In genomic region chr20:3174442-3175263, GRCh38 we compare ENCODE assay signal across 8 cellular contexts. TPM values are rescaled to one million over a fixed set of nuclear protein-coding genes. Genes with fewer than 3 reads are reported as not detected.
DNase-seq lines count a peak whose midpoint lies in the region; ATAC-seq, FAIRE-seq and TF ChIP-seq lines count a peak whose summit lies in the region.

No MANE protein-coding gene starts in this region.

- H3K27ac ChIP-seq in Panc1 (ENCODE audit: low read length) (peak overlapping the region; percentile 81), pancreas (peak overlapping the region; percentile 77 to 88 (median 85))

- H3K36me3 ChIP-seq in Panc1 (ENCODE audit: control insufficient read depth, insufficient read depth, low read length) (no peaks in the 10 kb centered on the region), pancreas (no peaks in the 10 kb centered on the region)

- no peaks in the 10 kb centered on the region for H3K9me3 ChIP-seq in Panc1 (ENCODE audit: control insufficient read depth, insufficient read depth, low read depth, low read length)
- no peaks in the 10 kb centered on the region for H3K9me3 ChIP-seq in pancreas

- peak; percentile 78 for ATAC-seq in Panc1
- no peak for ATAC-seq in pancreas
- no peak for ATAC-seq in HG03571 (IDR thresholded peaks at IDR 0.05; ENCODE audit: unreplicated experiment)
- no peak for ATAC-seq in HG03097 (IDR thresholded peaks at IDR 0.05; ENCODE audit: low FRiP score, unreplicated experiment)

- FAIRE-seq in GM19239 (lab: Jason Lieb, UNC) (peak; percentile 60), pancreas (lab: Jason Lieb, UNC) (no peak)

- in situ Hi-C loops in Panc1 (cut with HindIII; ENCODE audit: low pct_unique_long_range_greater_than_20kb, low sequenced_read_pairs) = no loop called here

- no peak for TF ChIP-seq CTCF in Panc1 (IDR thresholded peaks at IDR 0.05)
- TF ChIP-seq CTCF in pancreas (IDR thresholded peaks at IDR 0.05) = no peak

- POLR2A ChIA-PET in Panc1 (lab: Charles Lee) = no interaction called here

- 2 to 3% methylated on average over 13 of the region's 13 CpGs for WGBS in pancreas, 2 donors

- CTCF ChIA-PET in Panc1 (lab: Charles Lee) = no interaction called here

- H3K27me3 ChIP-seq in Panc1 (ENCODE audit: control insufficient read depth, insufficient read depth, low read length) (no peaks in the 10 kb centered on the region), pancreas (no peaks in the 10 kb centered on the region)

- intact Hi-C loops in Panc1 (cut with micrococcal nuclease; ENCODE audit: unreplicated experiment) = no loop called here
- intact Hi-C loops in pancreas (cut with DNase I) = loop anchor here in 1 of 3 donors (10.0 kb wide), 1 partner anchor 60 kb away; no protein-coding TSS in a partner anchor

- H3K4me3 ChIP-seq in Panc1 (ENCODE audit: low read depth in 2 of 2, low read length in 2 of 2) (peak overlapping the region; percentile 81 to 92), pancreas (peak overlapping the region; percentile 70 to 83 (median 74))

- H3K4me1 ChIP-seq in Panc1 (ENCODE audit: control insufficient read depth, insufficient read depth, low read length) (peaks cover 14% of the 10 kb centered on the region), pancreas (peaks cover 5 to 20% (median 18%) of the 10 kb centered on the region in 3 donors)

- DNase-seq in GM19239 (ENCODE audit: insufficient read length, low spot score) (no peak), Panc1 (ENCODE audit: low read depth, low spot score) (no peak), epidermal melanocyte (ENCODE audit: insufficient read length, low spot score) (peak; percentile 15), pancreas (peak in 1 of 6 donors; percentile 57), NCI-H187 treated with DMSO at 0.1 percent for 48 hours (lab: John Stamatoyannopoulos, UW) (no peak)
- DNase-seq in stimulated activated CD4-positive, alpha-beta T cell treated with anti-CD3 and anti-CD28 coated beads, Interleukin-4, amount 100 ng/mL, for 4 hours = no peak

- BruUV-seq in Panc1 (replicated peaks; lab: Mats Ljungman, UMichigan) = no TSS peak

RNA-seq across cellular contexts. Expression of gene LZTS3, which starts 1.3 kb away (rescaled TPM):
- total RNA-seq in Panc1 (2021; ENCODE audit: unreplicated experiment) = 5.2 TPM
- 7.8 TPM for polyA plus RNA-seq in Panc1 (2012; ENCODE audit: insufficient read length)
- total RNA-seq in pancreas = 10 to 100 TPM; 17.5 to 18.9 (median 18.3) TPM
- polyA plus RNA-seq in pancreas = 10 to 100 TPM; 20.3 to 30.5 TPM

RNA-seq across cellular contexts. Expression of gene FASTKD5, which starts 15.0 kb away (rescaled TPM):
- total RNA-seq in Panc1 (2021; ENCODE audit: unreplicated experiment) = 16.3 TPM
- polyA plus RNA-seq in Panc1 (2012; ENCODE audit: insufficient read length) = 8.2 TPM
- 1 to 10 TPM; 2.7 to 7.6 (median 4.0) TPM for total RNA-seq in pancreas
- 1 to 10 TPM; 2.9 to 6.6 TPM for polyA plus RNA-seq in pancreas

RNA-seq across cellular contexts. Expression of gene UBOX5, which starts 15.0 kb away (rescaled TPM):
- total RNA-seq in Panc1 (2021; ENCODE audit: unreplicated experiment) (6.6 TPM), pancreas (1 to 10 TPM; 2.3 to 4.2 (median 3.5) TPM)
- polyA plus RNA-seq in Panc1 (2012; ENCODE audit: insufficient read length) = 6.0 TPM
- 1 to 10 TPM; 3.7 to 4.0 TPM for polyA plus RNA-seq in pancreas

RNA-seq across cellular contexts. Expression of gene DDRGK1, which starts 29.8 kb away (rescaled TPM):
- total RNA-seq in Panc1 (2021; ENCODE audit: unreplicated experiment) = 65.5 TPM
- polyA plus RNA-seq in Panc1 (2012; ENCODE audit: insufficient read length) = 101 TPM
- total RNA-seq in pancreas = 10 to 100 TPM; 42.0 to 52.8 (median 48.1) TPM
- polyA plus RNA-seq in pancreas = 10 to 100 TPM; 46.1 to 50.0 TPM

RNA-seq across cellular contexts. Expression of gene ITPA, which starts 34.6 kb away (rescaled TPM):
- total RNA-seq in Panc1 (2021; ENCODE audit: unreplicated experiment) = 107 TPM
- polyA plus RNA-seq in Panc1 (2012; ENCODE audit: insufficient read length) = 111 TPM
- total RNA-seq in pancreas = 10 to 100 TPM; 14.2 to 29.9 (median 23.1) TPM
- polyA plus RNA-seq in pancreas = 100 to 1,000 TPM in 1 of 2 donors, 10 to 100 TPM in 1; 90.4 to 111 TPM
